Comparison of ENCODE assay signal across 8 cellular contexts in the genomic region with DNA sequence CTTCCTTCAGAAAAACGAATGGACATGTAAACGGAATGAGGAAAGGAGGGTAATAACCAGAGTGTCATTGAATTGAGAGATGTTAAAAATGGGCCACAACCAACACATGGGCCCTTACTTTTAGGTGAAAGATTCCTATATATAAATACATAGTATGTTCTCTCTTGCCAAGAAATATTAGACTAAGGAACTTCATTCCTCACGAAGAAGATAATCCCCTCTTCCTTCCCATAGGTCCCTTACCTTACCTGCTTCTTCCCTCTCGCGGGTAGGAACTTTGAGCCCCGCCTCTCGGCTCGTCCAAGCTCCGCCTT. TPM values are rescaled to one million over a fixed set of nuclear protein-coding genes. Genes with fewer than 3 reads are reported as not detected.
A peak's percentile ranks its signal among the peaks of the same experiment; 100 is the strongest.
DNase-seq lines count a peak whose midpoint lies in the region; ATAC-seq and TF ChIP-seq lines count a peak whose summit lies in the region.

No MANE protein-coding gene starts in this region.

- peaks cover 29 to 38% (median 37%) of the 10 kb centered on the region in 3 donors for H3K4me1 Mint-ChIP-seq in T-cell

- H3K27me3 ChIP-seq in GM23248 (replicated peaks; ENCODE audit: insufficient read depth) (no peaks in the 10 kb centered on the region), psoas muscle (ENCODE audit: insufficient read depth in 3 of 3, low read length in 2 of 3) (no peaks in the 10 kb centered on the region)

- peaks cover 46% of the 10 kb centered on the region for H3K79me2 ChIP-seq in GM23248 (ENCODE audit: insufficient read depth)

- H3K9me3 ChIP-seq in GM23248 (ENCODE audit: low read depth) (no peaks in the 10 kb centered on the region), psoas muscle (no peaks in the 10 kb centered on the region)

- H3K27ac Mint-ChIP-seq in T-cell = peak overlapping the region; percentile 79 to 83

- H3K27ac ChIP-seq in GM23248 (peak overlapping the region; percentile 77; the same call in 1 of the 2 replicates), psoas muscle (peak overlapping the region; percentile 96)

- peak overlapping the region; percentile 98 for H3K4me2 ChIP-seq in GM23248 (ENCODE audit: unreplicated experiment)

- ATAC-seq in T-cell (replicated peaks in 1 of 4) (no peak), psoas muscle (no peak)
- no peak for ATAC-seq in activated CD4-positive, CD25-positive, alpha-beta regulatory T cell treated with anti-CD3 and anti-CD28 coated beads, Interleukin-2, amount 50 U/mL, for 24 hours

- CTCF ChIA-PET in T-cell (lab: Charles Lee) = no interaction called here

- H3K9me2 ChIP-seq in GM23248 (ENCODE audit: insufficient read depth) = no peaks in the 10 kb centered on the region

- no peaks in the 10 kb centered on the region for H3K36me3 ChIP-seq in GM23248 (ENCODE audit: low read depth)
- no peaks in the 10 kb centered on the region for H3K36me3 ChIP-seq in psoas muscle (ENCODE audit: insufficient read depth in 1 of 2, low read depth in 1 of 2)

- in situ Hi-C loops in GM23248 (cut with MboI) = no loop called here

- intact Hi-C loops in psoas muscle (cut with DNase I) = no loop called here

- peak overlapping the region; percentile 98; the same call in 1 of the 2 replicates for H3K9ac ChIP-seq in GM23248

- H3K36me3 Mint-ChIP-seq in T-cell = peaks cover under 1% of the 10 kb centered on the region

- no peaks in the 10 kb centered on the region for H3K9me3 Mint-ChIP-seq in T-cell

- H3K4me3 ChIP-seq in GM23248 (peak overlapping the region; percentile 91), fibroblast of villous mesenchyme (ENCODE audit: low read depth, low read length) (peak overlapping the region; percentile 94), psoas muscle (peak overlapping the region; percentile 90)

- 0 out of 2 replicates have a peak, but pooled peaks cover 3% of the 10 kb centered on the region for H3F3A ChIP-seq in GM23248 (ENCODE audit: insufficient read depth)

- DNase-seq in GM23248 (no peak), T-cell (no peak), fibroblast of villous mesenchyme (ENCODE audit: low read depth) (no peak), psoas muscle (no peak), HT-29 (ENCODE audit: low spot score) (no peak), DMS153 treated with DMSO at 0.1 percent for 48 hours (lab: John Stamatoyannopoulos, UW; ENCODE audit: unreplicated experiment) (no peak)
- no peak for DNase-seq in stimulated activated CD4-positive, alpha-beta T cell treated with anti-CD3 and anti-CD28 coated beads, Interleukin-2, amount 100 ng/mL, for 24 hours

- TF ChIP-seq CTCF in fibroblast of villous mesenchyme (IDR thresholded peaks at IDR 0.05; ENCODE audit: insufficient read depth, low read depth, low read length) (no peak), psoas muscle (IDR thresholded peaks at IDR 0.05) (no peak)

- no peaks in the 10 kb centered on the region for H3K27me3 Mint-ChIP-seq in T-cell

- POLR2A ChIA-PET in T-cell (lab: Charles Lee) = no interaction called here

- 0% methylated on average over 9 of the region's 9 CpGs for WGBS in GM23248 (ENCODE audit: low coverage in 1 of 2, low lambda C conversion rate in 2 of 2, missing lambda C conversion rate in 2 of 2), 2 experiments
- WGBS in psoas muscle, 3 donors = 0 to 1% (median 1%) methylated on average over 9 of the region's 9 CpGs

- no peaks in the 10 kb centered on the region for H4K20me1 ChIP-seq in GM23248 (ENCODE audit: insufficient read depth)

- peak overlapping the region; percentile 91 to 98 (median 94) for H3K4me3 Mint-ChIP-seq in T-cell

- H2AFZ ChIP-seq in GM23248 = peak overlapping the region; percentile 91

- H3K4me1 ChIP-seq in GM23248 (ENCODE audit: insufficient read depth) = peaks cover 11% of the 10 kb centered on the region
- peaks cover 9% of the 10 kb centered on the region for H3K4me1 ChIP-seq in psoas muscle

RNA-seq across cellular contexts. Expression of gene TBC1D22B, which starts 0.3 kb away (rescaled TPM):
- total RNA-seq in GM23248 (2014; rRNA removed; shearing (Covaris generic)) = 5.0 and 12.1 TPM in 2 replicates
- polyA plus RNA-seq in GM23248 (2016; fragmentation: Nextera tagmentation; extraction: Ambion mirVana) = 7.4 and 8.3 TPM in 2 replicates
- total RNA-seq in T-cell = 10 to 100 TPM in 3 of 5 donors, 1 to 10 TPM in 2; 9.5 to 12.6 (median 10.7) TPM
- total RNA-seq in fibroblast of villous mesenchyme = 7.1 and 10.8 TPM in 2 replicates
- total RNA-seq in psoas muscle = 10 to 100 TPM in 3 of 4 donors, 1 to 10 TPM in 1; 6.3 to 25.6 (median 11.5) TPM
- polyA plus RNA-seq in psoas muscle = 1 to 10 TPM; 4.3 to 9.0 (median 6.7) TPM
- 7.8 and 8.2 TPM in 2 replicates for total RNA-seq in HT-29 (2014; rRNA removed; shearing (Covaris generic))

RNA-seq across cellular contexts. Expression of gene TMEM217, which starts 0.7 kb away (rescaled TPM):
- 1.2 and 4.6 TPM in 2 replicates for total RNA-seq in GM23248 (2014; rRNA removed; shearing (Covaris generic))
- polyA plus RNA-seq in GM23248 (2016; fragmentation: Nextera tagmentation; extraction: Ambion mirVana) (4.4 and 6.5 TPM in 2 replicates), psoas muscle (under 1 TPM; 0.05 to 0.15 (median 0.14) TPM)
- total RNA-seq in T-cell (1 to 10 TPM in 1 of 5 donors, under 1 TPM in 4; 0.22 to 1.3 (median 0.49) TPM), fibroblast of villous mesenchyme (2.9 and 3.5 TPM in 2 replicates), psoas muscle (1 to 10 TPM in 1 of 4 donors, under 1 TPM in 2, not detected in 1; 0.47 to 4.3 (median 0.97) TPM)
- 1.4 and 1.8 TPM in 2 replicates for total RNA-seq in HT-29 (2014; rRNA removed; shearing (Covaris generic))
